14 cellular contexts compared by ENCODE assay signal in genomic region chr10:75683158-75683557, GRCh38.
"Had no signal": no experiment of that assay in that cellular context is flagged by ENCODE, and none has a peak within 500 bp of the region (broad histone marks: within the 10 kb centered on the region; RNA-seq: fewer than 3 reads in every experiment).

No MANE protein-coding gene starts in this region.

- H3K4me3 ChIP-seq: lung, tibial artery had no signal

- H3K36me3 ChIP-seq: neutrophil, tibial artery had no signal

- H3K27ac ChIP-seq: neutrophil, tibial artery had no signal

- H3K9me2 ChIP-seq: SK-N-SH had no signal

- H3K27me3 ChIP-seq: neutrophil, tibial artery had no signal

- H3K36me3 Mint-ChIP-seq: activated naive CD4-positive, alpha-beta T cell treated with anti-CD3 and anti-CD28 coated beads, Interleukin-2, amount 10 ng/mL, durations not matched to agents 7 days and 5 days; naive thymus-derived CD8-positive, alpha-beta T cell; stimulated activated effector memory CD8-positive, alpha-beta T cell treated with anti-CD3 and anti-CD28 coated beads, Interleukin-12 subunit alpha, Interleukin-12 subunit beta, amount 100 ng/mL, for 72 hours had no signal

- H3K4me2 ChIP-seq: SK-N-SH had no signal

- H3K27me3 Mint-ChIP-seq: activated naive CD4-positive, alpha-beta T cell treated with anti-CD3 and anti-CD28 coated beads, Interleukin-2, amount 10 ng/mL, durations not matched to agents 7 days and 5 days had no signal

- H3K9me3 Mint-ChIP-seq: activated naive CD4-positive, alpha-beta T cell treated with anti-CD3 and anti-CD28 coated beads, Interleukin-2, amount 10 ng/mL, durations not matched to agents 7 days and 5 days; activated T-helper 17 cell treated with anti-CD3 and anti-CD28 coated beads, Interleukin-2, amount 50 U/mL, for 72 hours; endodermal cell had no signal

- H3K9me3 ChIP-seq: neutrophil, SK-N-SH had no signal

- DNase-seq: activated CD4-positive, alpha-beta T cell treated with anti-CD3 and anti-CD28 coated beads for 1 hour; activated CD4-positive, alpha-beta T cell treated with anti-CD3 and anti-CD28 coated beads, Interleukin-2, amount 50 U/mL, for 4 hours; activated naive CD4-positive, alpha-beta T cell treated with anti-CD3 and anti-CD28 coated beads, Interleukin-2, amount 10 ng/mL, durations not matched to agents 7 days and 5 days; endodermal cell; erythroblast; naive thymus-derived CD8-positive, alpha-beta T cell; SK-N-SH; stimulated activated CD4-positive, alpha-beta T cell treated with anti-CD3 and anti-CD28 coated beads, Interleukin-2, amount 100 ng/mL, for 24 hours; T-helper 1 cell; tibial artery had no signal

- H3K4me1 Mint-ChIP-seq: activated naive CD4-positive, alpha-beta T cell treated with anti-CD3 and anti-CD28 coated beads, Interleukin-2, amount 10 ng/mL, durations not matched to agents 7 days and 5 days; activated T-helper 17 cell treated with anti-CD3 and anti-CD28 coated beads, Interleukin-2, amount 50 U/mL, for 72 hours; endodermal cell; naive thymus-derived CD8-positive, alpha-beta T cell; stimulated activated effector memory CD8-positive, alpha-beta T cell treated with anti-CD3 and anti-CD28 coated beads, Interleukin-12 subunit alpha, Interleukin-12 subunit beta, amount 100 ng/mL, for 72 hours had no signal

- H3K27ac Mint-ChIP-seq: activated naive CD4-positive, alpha-beta T cell treated with anti-CD3 and anti-CD28 coated beads, Interleukin-2, amount 10 ng/mL, durations not matched to agents 7 days and 5 days; activated T-helper 17 cell treated with anti-CD3 and anti-CD28 coated beads, Interleukin-2, amount 50 U/mL, for 72 hours; endodermal cell; naive thymus-derived CD8-positive, alpha-beta T cell; stimulated activated effector memory CD8-positive, alpha-beta T cell treated with anti-CD3 and anti-CD28 coated beads, Interleukin-12 subunit alpha, Interleukin-12 subunit beta, amount 100 ng/mL, for 72 hours had no signal

- H3K9ac ChIP-seq: SK-N-SH had no signal

- ATAC-seq: activated T-helper 17 cell treated with anti-CD3 and anti-CD28 coated beads, Interleukin-2, amount 50 U/mL, for 72 hours; naive thymus-derived CD8-positive, alpha-beta T cell; stimulated activated effector memory CD8-positive, alpha-beta T cell treated with anti-CD3 and anti-CD28 coated beads, Interleukin-12 subunit alpha, Interleukin-12 subunit beta, amount 100 ng/mL, for 72 hours had no signal

- H3K4me3 Mint-ChIP-seq: activated naive CD4-positive, alpha-beta T cell treated with anti-CD3 and anti-CD28 coated beads, Interleukin-2, amount 10 ng/mL, durations not matched to agents 7 days and 5 days; activated T-helper 17 cell treated with anti-CD3 and anti-CD28 coated beads, Interleukin-2, amount 50 U/mL, for 72 hours; endodermal cell; naive thymus-derived CD8-positive, alpha-beta T cell; stimulated activated effector memory CD8-positive, alpha-beta T cell treated with anti-CD3 and anti-CD28 coated beads, Interleukin-12 subunit alpha, Interleukin-12 subunit beta, amount 100 ng/mL, for 72 hours had no signal
